8 cellular contexts compared by ENCODE assay signal in the genomic region with DNA sequence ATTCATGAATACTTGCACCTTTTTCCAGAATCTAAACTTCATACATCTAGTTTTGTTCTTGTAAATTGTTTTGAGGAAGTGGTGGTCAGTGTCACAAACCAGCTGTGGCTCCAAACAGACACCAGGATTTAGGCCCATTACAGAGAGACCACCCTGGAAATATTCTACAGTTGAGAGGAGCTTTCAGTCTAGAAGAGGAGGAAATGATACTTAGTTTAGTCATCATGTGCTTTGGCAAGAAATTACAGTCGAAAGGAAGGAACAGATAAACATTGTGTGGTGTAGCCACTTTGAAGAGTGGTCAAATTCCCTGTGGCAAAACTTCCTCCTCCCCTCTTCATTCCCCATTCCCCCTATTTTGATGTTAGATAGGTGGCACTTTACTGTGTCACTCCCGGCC. TPM values are rescaled to one million over a fixed set of nuclear protein-coding genes. Genes with fewer than 3 reads are reported as not detected.
DNase-seq lines count a peak whose midpoint lies in the region; ATAC-seq and TF ChIP-seq lines count a peak whose summit lies in the region.

No MANE protein-coding gene starts in this region.

- peak overlapping the region; percentile 96 for H3K27ac ChIP-seq in smooth muscle cell (ENCODE audit: low read depth)

- H3K27me3 ChIP-seq in smooth muscle cell (ENCODE audit: low read depth), result no peaks in the 10 kb centered on the region

- H3K36me3 ChIP-seq in smooth muscle cell (ENCODE audit: low read depth), result no peaks in the 10 kb centered on the region

- H3K4me2 ChIP-seq in smooth muscle cell, result peak overlapping the region; percentile 77

- H3K4me3 Mint-ChIP-seq in activated CD4-positive, alpha-beta T cell treated with anti-CD3 and anti-CD28 coated beads, Interleukin-2, amount 10 ng/mL, durations not matched to agents 24 days and 14 days, result no peak overlapping the region
- H3K4me3 Mint-ChIP-seq in naive thymus-derived CD8-positive, alpha-beta T cell, result no peak overlapping the region

- intact Hi-C loops in activated CD4-positive, alpha-beta T cell treated with anti-CD3 and anti-CD28 coated beads, Interleukin-2, amount 10 ng/mL, durations not matched to agents 24 days and 14 days (cut with micrococcal nuclease), result no loop called here

- H3K9me3 Mint-ChIP-seq in activated CD4-positive, alpha-beta T cell treated with anti-CD3 and anti-CD28 coated beads, Interleukin-2, amount 10 ng/mL, durations not matched to agents 24 days and 14 days, result no peaks in the 10 kb centered on the region
- H3K9me3 Mint-ChIP-seq in naive thymus-derived CD8-positive, alpha-beta T cell, result no peaks in the 10 kb centered on the region

- peaks cover 1% of the 10 kb centered on the region for H3K27me3 Mint-ChIP-seq in activated CD4-positive, alpha-beta T cell treated with anti-CD3 and anti-CD28 coated beads, Interleukin-2, amount 10 ng/mL, durations not matched to agents 24 days and 14 days
- peaks cover 0 to 5% (median 0%) of the 10 kb centered on the region in 5 donors for H3K27me3 Mint-ChIP-seq in naive thymus-derived CD8-positive, alpha-beta T cell

- H3K36me3 Mint-ChIP-seq in activated CD4-positive, alpha-beta T cell treated with anti-CD3 and anti-CD28 coated beads, Interleukin-2, amount 10 ng/mL, durations not matched to agents 24 days and 14 days (ENCODE audit: low read depth), result no peaks in the 10 kb centered on the region
- no peaks in the 10 kb centered on the region for H3K36me3 Mint-ChIP-seq in naive thymus-derived CD8-positive, alpha-beta T cell

- H3K4me3 ChIP-seq in smooth muscle cell, result no peak overlapping the region

- H3K9ac ChIP-seq in smooth muscle cell (ENCODE audit: low read depth), result peak overlapping the region; percentile 58

- H4K20me1 ChIP-seq in smooth muscle cell (ENCODE audit: low read depth), result no peaks in the 10 kb centered on the region

- peak; percentile 57 for ATAC-seq in GM21528 (IDR thresholded peaks at IDR 0.05; ENCODE audit: low FRiP score, unreplicated experiment)
- ATAC-seq in naive thymus-derived CD8-positive, alpha-beta T cell, result no peak

- H3F3A ChIP-seq in smooth muscle cell (ENCODE audit: low read depth), result peaks cover 24% of the 10 kb centered on the region

- no peak overlapping the region for H3K27ac Mint-ChIP-seq in activated CD4-positive, alpha-beta T cell treated with anti-CD3 and anti-CD28 coated beads, Interleukin-2, amount 10 ng/mL, durations not matched to agents 24 days and 14 days
- no peak overlapping the region for H3K27ac Mint-ChIP-seq in naive thymus-derived CD8-positive, alpha-beta T cell

- H3K4me1 Mint-ChIP-seq in activated CD4-positive, alpha-beta T cell treated with anti-CD3 and anti-CD28 coated beads, Interleukin-2, amount 10 ng/mL, durations not matched to agents 24 days and 14 days, result peaks cover 19% of the 10 kb centered on the region
- peaks cover 0 to 15% (median 2%) of the 10 kb centered on the region in 4 donors for H3K4me1 Mint-ChIP-seq in naive thymus-derived CD8-positive, alpha-beta T cell

- DNase-seq in LHCN-M2 (ENCODE audit: low read depth), result peak; percentile 86
- peak; percentile 47 for DNase-seq in dedifferentiated amniotic fluid mesenchymal stem cell (ENCODE audit: extremely low spot score)
- no peak for DNase-seq in smooth muscle cell (lab: John Stamatoyannopoulos, UW; ENCODE audit: unreplicated experiment)
- no peak for DNase-seq in activated CD4-positive, alpha-beta T cell treated with anti-CD3 and anti-CD28 coated beads, Interleukin-2, amount 10 ng/mL, durations not matched to agents 24 days and 14 days
- no peak for DNase-seq in GM19240 (ENCODE audit: insufficient read length, low spot score)
- DNase-seq in naive thymus-derived CD8-positive, alpha-beta T cell, result no peak
- no peak for DNase-seq in midbrain (lab: John Stamatoyannopoulos, UW)

- POLR2A ChIA-PET in naive thymus-derived CD8-positive, alpha-beta T cell (lab: Charles Lee), result no interaction called here

- peak overlapping the region; percentile 39 for H2AFZ ChIP-seq in smooth muscle cell (ENCODE audit: low read depth)

- H3K9me3 ChIP-seq in smooth muscle cell (replicated peaks; ENCODE audit: low read depth), result no peaks in the 10 kb centered on the region

- no peak for TF ChIP-seq CTCF in smooth muscle cell (IDR thresholded peaks at IDR 0.05; ENCODE audit: borderline replicate concordance, insufficient read depth, poor library complexity, severe bottlenecking)

- WGBS in smooth muscle cell (ENCODE audit: low lambda C conversion rate), result 5% methylated on average over 2 of the region's 2 CpGs

- peaks cover 94% of the 10 kb centered on the region for H3K79me2 ChIP-seq in smooth muscle cell (ENCODE audit: low read depth)

- H3K4me1 ChIP-seq in smooth muscle cell (ENCODE audit: low read depth), result peaks cover 47% of the 10 kb centered on the region

RNA-seq across cellular contexts. Expression of gene DCBLD1, which starts 15.7 kb away (rescaled TPM):
- 38.6 and 39.3 TPM in 2 replicates for total RNA-seq in LHCN-M2 (2014; rRNA removed)
- polyA plus RNA-seq in LHCN-M2 (2012), result 27.3 TPM
- total RNA-seq in smooth muscle cell, result 82.1 and 86.1 TPM in 2 replicates
- polyA plus RNA-seq in smooth muscle cell, result 44.6 and 77.5 TPM in 2 replicates
- 3.7 and 4.8 TPM in 2 replicates for total RNA-seq in activated CD4-positive, alpha-beta T cell treated with anti-CD3 and anti-CD28 coated beads, Interleukin-2, amount 10 ng/mL, durations not matched to agents 24 days and 14 days
- total RNA-seq in naive thymus-derived CD8-positive, alpha-beta T cell, result 1 to 10 TPM; 8.0 to 8.3 TPM
- polyA plus RNA-seq in naive thymus-derived CD8-positive, alpha-beta T cell, result 1 to 10 TPM; 2.9 to 3.6 (median 3.0) TPM

Comparison
In these comparisons a context has a peak if more than half of its experiments do, and no peak if none do; other contexts are left out.
1. DNase-seq: peak in LHCN-M2 (single experiment) and dedifferentiated amniotic fluid mesenchymal stem cell (single experiment); none in smooth muscle cell (single experiment), activated CD4-positive, alpha-beta T cell treated with anti-CD3 and anti-CD28 coated beads, Interleukin-2, amount 10 ng/mL, durations not matched to agents 24 days and 14 days (single experiment), GM19240 (single experiment), naive thymus-derived CD8-positive, alpha-beta T cell (0 of 10) and midbrain (single experiment).